Comparison of ENCODE assay signal across 16 cellular contexts in the genomic region with DNA sequence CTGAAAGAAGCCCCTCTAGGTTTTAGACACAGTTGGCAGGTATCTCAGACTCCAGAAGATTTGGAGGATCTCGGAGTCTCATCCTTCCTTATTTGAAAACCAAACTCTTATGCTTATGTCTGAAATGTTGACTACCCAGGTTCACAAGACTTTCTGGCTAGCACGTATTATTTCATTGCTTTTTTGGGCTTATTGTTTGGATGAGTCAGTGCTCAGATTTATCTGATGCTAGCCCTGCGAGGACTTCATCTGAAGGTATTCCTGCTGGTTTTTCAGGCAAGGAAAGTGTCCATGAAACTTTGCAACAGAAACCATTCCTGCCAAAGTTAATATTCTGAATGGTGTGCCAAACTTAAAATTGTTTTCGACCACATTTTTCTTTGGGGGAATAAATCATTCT. TPM values are rescaled to one million over a fixed set of nuclear protein-coding genes. Genes with fewer than 3 reads are reported as not detected.
DNase-seq lines count a peak whose midpoint lies in the region; ATAC-seq and TF ChIP-seq lines count a peak whose summit lies in the region.
"Had no signal": no experiment of that assay in that cellular context is flagged by ENCODE, and none has a peak within 500 bp of the region (broad histone marks: within the 10 kb centered on the region; RNA-seq: fewer than 3 reads in every experiment).

No MANE protein-coding gene starts in this region.

- WGBS in GM23248 (ENCODE audit: low coverage in 1 of 2, low lambda C conversion rate in 2 of 2, missing lambda C conversion rate in 2 of 2), 2 experiments = 49 to 53% methylated on average over 4 of the region's 4 CpGs
- 42% methylated on average over 4 of the region's 4 CpGs for WGBS in mammary epithelial cell (ENCODE audit: low coverage, missing lambda C conversion rate)
- 81 to 100% methylated on average over 2 to 3 of the region's 4 CpGs for WGBS in mesodermal cell (ENCODE audit: insufficient coverage in 2 of 2), 2 experiments
- WGBS in mesendoderm (ENCODE audit: extremely low coverage, insufficient coverage, low lambda C conversion rate) = no CpG with 5 or more reads among the region's 4 CpGs
- 83 to 92% methylated on average over 4 of the region's 4 CpGs for WGBS in heart right ventricle, 2 donors

- no peaks in the 10 kb centered on the region for H3K27me3 ChIP-seq in AG04450 (ENCODE audit: control insufficient read depth, insufficient read depth, low read length)
- no peaks in the 10 kb centered on the region for H3K27me3 ChIP-seq in GM23248 (replicated peaks; ENCODE audit: insufficient read depth)
- no peaks in the 10 kb centered on the region for H3K27me3 ChIP-seq in mammary epithelial cell (ENCODE audit: insufficient read depth, low read length)
- H3K27me3 ChIP-seq in mesendoderm (ENCODE audit: insufficient read depth, low read length, poor library complexity) = no peaks in the 10 kb centered on the region
- no peaks in the 10 kb centered on the region for H3K27me3 ChIP-seq in heart right ventricle

- DNase-seq in AG04450 (ENCODE audit: low read depth, low spot score) (no peak), GM23248 (peak; percentile 32), mammary epithelial cell (peak; percentile 12), mesendoderm (no peak), heart right ventricle (no peak), NCI-H1694 (lab: John Stamatoyannopoulos, UW) (no peak)
- DNase-seq: AML-193, MM.1S, NCI-H1105, NCI-H187, NCI-H2171, NCI-H510A treated with DMSO at 0.1 percent for 48 hours, SHP77 had no signal

- intact Hi-C loops in mammary epithelial cell (cut with micrococcal nuclease) = no loop called here
- intact Hi-C loops in heart right ventricle (cut with DNase I) = no loop called here

- POLR2A ChIA-PET in AG04450 (lab: Yijun Ruan, JAX) = no interaction called here

- H3K9ac ChIP-seq in GM23248 = no peak overlapping the region
- H3K9ac ChIP-seq in mammary epithelial cell (ENCODE audit: insufficient read depth, low read length) = no peak overlapping the region
- H3K9ac ChIP-seq in mesendoderm (ENCODE audit: low read length) = no peak overlapping the region
- H3K9ac ChIP-seq: KMS-11 had no signal

- BruUV-seq in mammary epithelial cell (replicated peaks; lab: Mats Ljungman, UMichigan) = no TSS peak

- no peak overlapping the region for H4K5ac ChIP-seq in mesendoderm (ENCODE audit: low read length)

- H2AFZ ChIP-seq in GM23248 (no peak overlapping the region), mammary epithelial cell (ENCODE audit: low read depth, low read length) (no peak overlapping the region)

- H3F3A ChIP-seq in GM23248 (ENCODE audit: insufficient read depth) = no peaks in the 10 kb centered on the region

- H3K23ac ChIP-seq in mesendoderm (ENCODE audit: low read length) = no peak overlapping the region

- dilution Hi-C loops in mammary epithelial cell (cut with HindIII; ENCODE audit: low sequenced_read_pairs) = no loop called here

- in situ Hi-C loops in GM23248 (cut with MboI) (no loop called here), mammary epithelial cell (cut with MboI; ENCODE audit: low sequenced_read_pairs in 2 of 2) (no loop called here)

- CTCF ChIA-PET in AG04450 (lab: Charles Lee) (interaction anchor here (0.8 to 2.0 kb wide), 2 partner anchors 88 to 95 kb away, joined by 3 to 7 read pairs; no protein-coding TSS in a partner anchor), mammary epithelial cell (lab: Charles Lee; ENCODE audit: low non-redundant PET) (no interaction called here)

- H3K9me3 ChIP-seq in AG04450 (ENCODE audit: control insufficient read depth, insufficient read depth, low read length) = no peaks in the 10 kb centered on the region
- no peaks in the 10 kb centered on the region for H3K9me3 ChIP-seq in GM23248 (ENCODE audit: low read depth)
- no peaks in the 10 kb centered on the region for H3K9me3 ChIP-seq in mammary epithelial cell (replicated peaks; ENCODE audit: insufficient read depth, low read length)
- H3K9me3 ChIP-seq in mesodermal cell (ENCODE audit: control insufficient read depth, low read length) = no peaks in the 10 kb centered on the region
- no peaks in the 10 kb centered on the region for H3K9me3 ChIP-seq in heart right ventricle

- no peaks in the 10 kb centered on the region for H3K9me2 ChIP-seq in GM23248 (ENCODE audit: insufficient read depth)

- TF ChIP-seq CTCF in AG04450 (IDR thresholded peaks at IDR 0.05; ENCODE audit: low read depth, low read length) (no peak), mammary epithelial cell (conservative IDR thresholded peaks at IDR 0.05 in 1 of 2, IDR thresholded peaks at IDR 0.05 in 1 of 2; ENCODE audit: extremely low read depth in 1 of 2, insufficient read depth in 1 of 2, low read depth in 1 of 2, low read length in 2 of 2) (no peak), heart right ventricle (IDR thresholded peaks at IDR 0.05) (no peak)

- H3K79me2 ChIP-seq in GM23248 (ENCODE audit: insufficient read depth) (peaks cover 100% of the 10 kb centered on the region), mammary epithelial cell (ENCODE audit: insufficient read depth, low read length) (peaks cover 93% of the 10 kb centered on the region), mesendoderm (ENCODE audit: control insufficient read depth, insufficient read depth, low read length) (peaks cover 7% of the 10 kb centered on the region)

- H3K27ac ChIP-seq in AG04450 (ENCODE audit: low read depth, low read length) = peak overlapping the region; percentile 40
- H3K27ac ChIP-seq in GM23248 = no peak overlapping the region
- H3K27ac ChIP-seq in mammary epithelial cell (ENCODE audit: insufficient read depth, low read depth, low read length) = no peak overlapping the region
- peak overlapping the region; percentile 36 for H3K27ac ChIP-seq in mesodermal cell (ENCODE audit: low read depth, low read length, severe bottlenecking)
- no peak overlapping the region for H3K27ac ChIP-seq in mesendoderm (ENCODE audit: low read depth, low read length)
- H3K27ac ChIP-seq in heart right ventricle = no peak overlapping the region
- H3K27ac ChIP-seq: KMS-11 had no signal

- no peak overlapping the region for H4K8ac ChIP-seq in mesendoderm (ENCODE audit: low read depth, low read length)

- no peak overlapping the region for H3K18ac ChIP-seq in mesendoderm (ENCODE audit: low read length)

- H4K20me1 ChIP-seq in GM23248 (ENCODE audit: insufficient read depth) = no peaks in the 10 kb centered on the region
- no peaks in the 10 kb centered on the region for H4K20me1 ChIP-seq in mammary epithelial cell (ENCODE audit: insufficient read depth, low read length)

- no peak overlapping the region for H3K56ac ChIP-seq in mesendoderm (ENCODE audit: low read length)

- ATAC-seq in heart right ventricle = no peak
- no peak for ATAC-seq in HG02840 (IDR thresholded peaks at IDR 0.05; ENCODE audit: low FRiP score, unreplicated experiment)

- H3K79me1 ChIP-seq in mesendoderm (ENCODE audit: low read length) = peaks cover 6% of the 10 kb centered on the region

- H3K4me3 ChIP-seq in AG04450 (ENCODE audit: low read depth, low read length) (no peak overlapping the region), GM23248 (no peak overlapping the region), mammary epithelial cell (replicated peaks in 1 of 3; ENCODE audit: insufficient read depth in 1 of 3, low read depth in 2 of 3, low read length in 3 of 3) (no peak overlapping the region), mesodermal cell (ENCODE audit: extremely low read depth, insufficient read depth, low read length, poor library complexity, severe bottlenecking) (no peak overlapping the region), mesendoderm (ENCODE audit: low read length) (no peak overlapping the region), heart right ventricle (no peak overlapping the region)

- H2BK15ac ChIP-seq in mesendoderm (replicated peaks; ENCODE audit: low read depth) = no peak overlapping the region

- H3K4me1 ChIP-seq in GM23248 (ENCODE audit: insufficient read depth) (no peaks in the 10 kb centered on the region), mammary epithelial cell (ENCODE audit: insufficient read depth, low read length) (no peaks in the 10 kb centered on the region), mesodermal cell (ENCODE audit: control insufficient read depth, insufficient read depth, low read length, poor library complexity, severe bottlenecking) (peaks cover 39% of the 10 kb centered on the region), mesendoderm (ENCODE audit: control insufficient read depth, low read depth, low read length) (peaks cover 2% of the 10 kb centered on the region), heart right ventricle (peaks cover 0 to 85% (median 49%) of the 10 kb centered on the region in 9 donors)

- no peak overlapping the region for H2BK120ac ChIP-seq in mesendoderm (ENCODE audit: low read depth, low read length)

- H2BK5ac ChIP-seq in mesendoderm (ENCODE audit: low read length) = no peak overlapping the region

- H3K4ac ChIP-seq in mesendoderm (ENCODE audit: low read depth, low read length) = no peak overlapping the region

- H3K36me3 ChIP-seq in GM23248 (ENCODE audit: low read depth) (no peaks in the 10 kb centered on the region), mammary epithelial cell (ENCODE audit: insufficient read depth, low read length) (no peaks in the 10 kb centered on the region), mesodermal cell (ENCODE audit: control insufficient read depth, insufficient read depth, low read length) (no peaks in the 10 kb centered on the region), mesendoderm (ENCODE audit: control insufficient read depth, insufficient read depth, low read length) (no peaks in the 10 kb centered on the region), heart right ventricle (peaks cover 0 to 6% (median 0%) of the 10 kb centered on the region in 9 donors)

- H2AK5ac ChIP-seq in mesendoderm (ENCODE audit: low read length) = no peak overlapping the region

- H3K4me2 ChIP-seq in GM23248 (ENCODE audit: unreplicated experiment) = no peak overlapping the region
- no peak overlapping the region for H3K4me2 ChIP-seq in mammary epithelial cell (ENCODE audit: insufficient read depth, low read depth, low read length)
- H3K4me2 ChIP-seq in mesendoderm (ENCODE audit: low read length) = no peak overlapping the region
- H3K4me2 ChIP-seq: KMS-11 had no signal

RNA-seq across cellular contexts. Expression of a gene that starts 8.5 kb away (rescaled TPM):
- 19.5 and 22.7 TPM in 2 replicates for polyA plus RNA-seq in AG04450 (2011; rRNA removed)
- polyA minus RNA-seq in AG04450 (2011; rRNA and poly(A)+ RNA removed) = 21.1 and 29.4 TPM in 2 replicates
- total RNA-seq in GM23248 (2014; rRNA removed; shearing (Covaris generic)) = 34.9 and 42.4 TPM in 2 replicates
- 65.6 and 70.9 TPM in 2 replicates for polyA plus RNA-seq in GM23248 (2016; fragmentation: Nextera tagmentation; extraction: Ambion mirVana)
- total RNA-seq in mammary epithelial cell = 10 to 100 TPM; 31.8 to 53.1 TPM
- polyA plus RNA-seq in mammary epithelial cell = 40.1 TPM
- 43.9 TPM for polyA minus RNA-seq in mammary epithelial cell
- 33.8 TPM for polyA plus RNA-seq in mesodermal cell (2013, experiment 1 of 2)
- 34.9 TPM for polyA plus RNA-seq in mesodermal cell (2013, experiment 2 of 2)
- polyA plus RNA-seq in mesendoderm (2013, experiment 1 of 2) = 16.5 TPM
- polyA plus RNA-seq in mesendoderm (2013, experiment 2 of 2) = 17.2 TPM
- 10 to 100 TPM; 15.8 to 37.7 (median 20.7) TPM for total RNA-seq in heart right ventricle
- 10 to 100 TPM; 19.3 to 25.8 TPM for polyA plus RNA-seq in heart right ventricle

RNA-seq across cellular contexts. Expression of a gene that starts 8.8 kb away (rescaled TPM):
- polyA plus RNA-seq in AG04450 (2011; rRNA removed) = 10.2 and 14.4 TPM in 2 replicates
- 1.9 and 3.5 TPM in 2 replicates for polyA minus RNA-seq in AG04450 (2011; rRNA and poly(A)+ RNA removed)
- total RNA-seq in GM23248 (2014; rRNA removed; shearing (Covaris generic)) = 14.4 and 16.6 TPM in 2 replicates
- polyA plus RNA-seq in GM23248 (2016; fragmentation: Nextera tagmentation; extraction: Ambion mirVana) = 25.8 and 29.2 TPM in 2 replicates
- total RNA-seq in mammary epithelial cell = 10 to 100 TPM; 13.7 to 24.3 TPM
- polyA plus RNA-seq in mammary epithelial cell = 18.0 TPM
- 2.6 TPM for polyA minus RNA-seq in mammary epithelial cell
- 19.8 TPM for polyA plus RNA-seq in mesodermal cell (2013, experiment 1 of 2)
- 19.2 TPM for polyA plus RNA-seq in mesodermal cell (2013, experiment 2 of 2)
- 7.8 TPM for polyA plus RNA-seq in mesendoderm (2013, experiment 1 of 2)
- polyA plus RNA-seq in mesendoderm (2013, experiment 2 of 2) = 7.5 TPM
- 10 to 100 TPM in 6 of 10 donors, 1 to 10 TPM in 4; 4.7 to 15.9 (median 11.2) TPM for total RNA-seq in heart right ventricle
- polyA plus RNA-seq in heart right ventricle = 10 to 100 TPM; 12.6 to 51.6 TPM

Comparison
In these comparisons a context has a peak if more than half of its experiments do, and no peak if none do; other contexts are left out.
1. DNase-seq: peak in GM23248 (single experiment) and mammary epithelial cell (single experiment); none in AG04450 (single experiment), mesendoderm (single experiment), heart right ventricle (0 of 2) and NCI-H1694 (single experiment).
2. H3K27ac ChIP-seq: peak in AG04450 (single experiment) and mesodermal cell (single experiment); none in GM23248 (single experiment), mammary epithelial cell (single experiment), mesendoderm (single experiment) and heart right ventricle (0 of 10).